Comparison of ENCODE assay signal across 8 cellular contexts in the genomic region with DNA sequence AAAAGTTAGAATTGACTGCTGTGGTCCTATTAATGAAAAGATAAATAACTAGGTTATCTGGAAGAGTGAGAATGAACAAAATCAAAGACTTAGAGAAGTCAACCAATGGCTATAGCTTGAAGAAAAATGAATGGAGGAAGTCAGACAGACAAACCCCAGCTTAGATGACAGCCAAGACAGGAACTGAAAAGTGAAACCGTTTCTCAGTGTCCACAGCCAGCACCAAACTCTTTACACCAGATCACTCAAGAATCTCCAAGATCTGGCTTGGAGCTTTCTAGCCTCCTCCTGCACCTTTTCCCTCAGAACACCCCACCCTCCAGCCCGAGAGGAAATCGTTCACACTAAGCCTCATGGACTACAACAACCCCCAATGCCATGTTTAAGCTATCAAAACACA.
A peak's percentile ranks its signal among the peaks of the same experiment; 100 is the strongest.
DNase-seq lines count a peak whose midpoint lies in the region; ATAC-seq and TF ChIP-seq lines count a peak whose summit lies in the region.

No MANE protein-coding gene starts in this region.

- H3K4me3 Mint-ChIP-seq in CD14-positive monocyte = peak overlapping the region; percentile 72 to 86
- no peak overlapping the region for H3K4me3 Mint-ChIP-seq in mesothelial cell of epicardium

- H3K27ac Mint-ChIP-seq in CD14-positive monocyte (peak overlapping the region; percentile 95 to 99 (median 96)), mesothelial cell of epicardium (no peak overlapping the region)

- ATAC-seq in GM18907 (IDR thresholded peaks at IDR 0.05; ENCODE audit: unreplicated experiment) = peak; percentile 91
- ATAC-seq in HG02852 (IDR thresholded peaks at IDR 0.05; ENCODE audit: unreplicated experiment) = peak; percentile 93

- TF ChIP-seq CTCF in CD14-positive monocyte (IDR thresholded peaks at IDR 0.05) (no peak), mesothelial cell of epicardium (IDR thresholded peaks at IDR 0.05; ENCODE audit: unreplicated experiment) (no peak), dorsolateral prefrontal cortex (IDR thresholded peaks at IDR 0.05 in 54 of 56, conservative IDR thresholded peaks at IDR 0.05 in 2 of 56; ENCODE audit: low read depth in 1 of 56, partially characterized antibody in 56 of 56) (no peak)

- peaks cover 16% of the 10 kb centered on the region for H3K4me1 Mint-ChIP-seq in CD14-positive monocyte
- H3K4me1 Mint-ChIP-seq in mesothelial cell of epicardium = no peaks in the 10 kb centered on the region

- H3K9me3 Mint-ChIP-seq in CD14-positive monocyte = peaks cover 0 to 3% (median 0%) of the 10 kb centered on the region in 7 donors
- no peaks in the 10 kb centered on the region for H3K9me3 Mint-ChIP-seq in mesothelial cell of epicardium

- no peak overlapping the region for H3K27ac ChIP-seq in dorsolateral prefrontal cortex

- H3K27me3 Mint-ChIP-seq in CD14-positive monocyte (ENCODE audit: low read depth in 3 of 3) (peaks cover 0 to 2% (median 0%) of the 10 kb centered on the region in 3 donors), mesothelial cell of epicardium (ENCODE audit: low read depth) (peaks cover 60% of the 10 kb centered on the region)

- intact Hi-C loops in CD14-positive monocyte (cut with micrococcal nuclease) (no loop called here), dorsolateral prefrontal cortex (cut with DNase I) (no loop called here)

- no peak for DNase-seq in CD14-positive monocyte (ENCODE audit: low spot score)
- peak; percentile 13 for DNase-seq in NAMALWA (ENCODE audit: low spot score)
- DNase-seq in mesothelial cell of epicardium (ENCODE audit: low spot score in 2 of 2, unreplicated experiment in 2 of 2) = no peak
- DNase-seq in cortex of kidney (lab: John Stamatoyannopoulos, UW) = no peak
- no peak for DNase-seq in dorsolateral prefrontal cortex
- no peak for DNase-seq in activated CD4-positive, alpha-beta T cell treated with anti-CD3 and anti-CD28 coated beads for 4 hours

- H3K36me3 Mint-ChIP-seq in CD14-positive monocyte (peaks cover 24 to 30% of the 10 kb centered on the region in 2 donors), mesothelial cell of epicardium (peaks cover 2% of the 10 kb centered on the region)

- no peak overlapping the region for H3K4me3 ChIP-seq in dorsolateral prefrontal cortex

- no peaks in the 10 kb centered on the region for H3K27me3 ChIP-seq in dorsolateral prefrontal cortex
